In the genomic region with DNA sequence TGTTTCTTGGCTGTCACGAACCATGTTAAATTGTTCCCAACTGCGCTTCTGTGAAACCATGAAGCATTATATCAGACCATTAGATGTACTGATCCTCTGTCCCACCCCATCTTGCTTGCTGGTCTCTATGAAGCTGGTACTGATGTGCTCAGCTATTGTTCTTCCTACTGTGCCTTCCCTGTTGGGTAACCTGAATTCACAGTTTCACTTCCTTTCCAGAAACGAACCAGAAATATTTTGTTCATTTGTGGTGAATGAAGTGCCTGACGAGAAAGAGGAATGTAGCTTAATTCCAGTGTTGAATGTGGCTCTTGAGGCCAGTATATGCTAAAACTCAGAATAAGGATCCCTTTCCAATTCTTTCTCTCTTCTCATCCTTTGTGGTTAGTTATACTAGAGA, we compare ENCODE assay signal across 18 cellular contexts. TPM values are rescaled to one million over a fixed set of nuclear protein-coding genes. Genes with fewer than 3 reads are reported as not detected.
"Had no signal": no experiment of that assay in that cellular context is flagged by ENCODE, and none has a peak within 500 bp of the region (broad histone marks: within the 10 kb centered on the region; RNA-seq: fewer than 3 reads in every experiment).

No MANE protein-coding gene starts in this region.

- H3K4me3 Mint-ChIP-seq: activated T-helper 17 cell treated with anti-CD3 and anti-CD28 coated beads, Interleukin-2, amount 50 U/mL, for 72 hours; immature natural killer cell; natural killer cell; stimulated activated naive B cell treated with anti-CD40 and anti-IgM and Interleukin-4, amounts not matched to agents 10 μg/mL and 1 μg/mL and 100 μg/mL, for 72 hours had no signal

- DNase-seq: activated naive CD4-positive, alpha-beta T cell treated with Interleukin-2 at 50 U/mL for 16 hours; aorta; cerebellar nuclear complex; effector memory CD4-positive, alpha-beta T cell; foreskin fibroblast; head of caudate nucleus; immature natural killer cell; mesenchymal stem cell; natural killer cell; stimulated activated CD4-positive, alpha-beta T cell treated with anti-CD3 and anti-CD28 coated beads, Interleukin-15, amount 100 ng/mL, for 24 hours; stimulated activated CD4-positive, alpha-beta T cell treated with anti-CD3 and anti-CD28 coated beads, Interleukin-4, amount 100 ng/mL, for 1 hour; stimulated activated naive B cell treated with anti-CD40 and anti-IgM and Interleukin-4, amounts not matched to agents 10 μg/mL and 1 μg/mL and 100 μg/mL, for 72 hours; thyroid gland had no signal

- H3K9me3 Mint-ChIP-seq: activated T-helper 17 cell treated with anti-CD3 and anti-CD28 coated beads, Interleukin-2, amount 50 U/mL, for 72 hours; stimulated activated naive B cell treated with anti-CD40 and anti-IgM and Interleukin-4, amounts not matched to agents 10 μg/mL and 1 μg/mL and 100 μg/mL, for 72 hours had no signal

- H3K9me3 ChIP-seq: right atrium auricular region, thyroid gland had no signal

- ATAC-seq: activated CD4-positive, CD25-positive, alpha-beta regulatory T cell treated with anti-CD3 and anti-CD28 coated beads, Interleukin-2, amount 50 U/mL, for 24 hours; activated T-helper 17 cell treated with anti-CD3 and anti-CD28 coated beads, Interleukin-2, amount 50 U/mL, for 72 hours; natural killer cell; stimulated activated naive B cell treated with anti-CD40 and anti-IgM and Interleukin-4, amounts not matched to agents 10 μg/mL and 1 μg/mL and 100 μg/mL, for 72 hours had no signal

- H3K4me1 Mint-ChIP-seq: activated T-helper 17 cell treated with anti-CD3 and anti-CD28 coated beads, Interleukin-2, amount 50 U/mL, for 72 hours; immature natural killer cell; natural killer cell had no signal

- H3K27ac ChIP-seq: right atrium auricular region, skin epidermis, thyroid gland had no signal

- H3K27me3 ChIP-seq: right atrium auricular region, thyroid gland had no signal

- H3K27ac Mint-ChIP-seq: activated T-helper 17 cell treated with anti-CD3 and anti-CD28 coated beads, Interleukin-2, amount 50 U/mL, for 72 hours; immature natural killer cell; natural killer cell; stimulated activated naive B cell treated with anti-CD40 and anti-IgM and Interleukin-4, amounts not matched to agents 10 μg/mL and 1 μg/mL and 100 μg/mL, for 72 hours had no signal

- H3K36me3 Mint-ChIP-seq: natural killer cell; stimulated activated naive B cell treated with anti-CD40 and anti-IgM and Interleukin-4, amounts not matched to agents 10 μg/mL and 1 μg/mL and 100 μg/mL, for 72 hours had no signal

RNA-seq across cellular contexts. Expression of gene SNAP91, which starts 58.1 kb away (rescaled TPM):
- total RNA-seq: activated T-helper 17 cell treated with anti-CD3 and anti-CD28 coated beads, Interleukin-2, amount 50 U/mL, for 72 hours; liver; natural killer cell had no signal
